ENCODE assay signal across 8 cellular contexts in the genomic region with DNA sequence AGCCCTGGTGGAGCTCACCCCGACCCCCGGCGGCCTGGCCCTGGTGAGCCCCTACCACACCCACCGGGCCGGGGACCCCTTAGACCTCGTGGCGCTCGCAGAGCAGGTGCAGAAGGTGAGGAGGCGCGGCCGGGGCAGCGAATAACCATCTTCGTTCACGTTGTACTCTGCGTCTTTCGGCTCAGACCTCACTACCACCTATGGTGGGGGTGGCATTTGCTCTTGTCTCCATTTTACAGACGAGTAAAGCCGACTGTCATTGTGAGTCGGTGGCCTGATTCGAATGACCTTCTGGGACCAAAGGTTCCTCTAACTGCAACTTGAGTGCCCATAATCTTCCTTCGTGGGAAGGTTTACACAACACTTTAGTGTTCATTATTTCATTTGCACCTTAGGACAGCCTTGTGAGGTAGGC. TPM values are rescaled to one million over a fixed set of nuclear protein-coding genes. Genes with fewer than 3 reads are reported as not detected.
A peak's percentile ranks its signal among the peaks of the same experiment; 100 is the strongest.
DNase-seq lines count a peak whose midpoint lies in the region; ATAC-seq, FAIRE-seq and TF ChIP-seq lines count a peak whose summit lies in the region.

No MANE protein-coding gene starts in this region.

- H4K20me1 ChIP-seq in fibroblast of lung (ENCODE audit: control insufficient read depth, extremely low read depth, insufficient read depth, low read length): peaks cover 4% of the 10 kb centered on the region

- peak; percentile 29 for DNase-seq in NCI-H510A treated with DMSO at 0.1 percent for 48 hours (lab: John Stamatoyannopoulos, UW)
- DNase-seq in NCI-H510A (lab: John Stamatoyannopoulos, UW): no peak
- peak; percentile 47 for DNase-seq in RKO (ENCODE audit: low spot score)
- no peak for DNase-seq in fibroblast of lung (ENCODE audit: low read depth in 2 of 2)
- DNase-seq in pancreas: no peak
- no peak for DNase-seq in NCI-H1930 (lab: John Stamatoyannopoulos, UW)
- no peak for DNase-seq in activated CD4-positive, CD25-positive, alpha-beta regulatory T cell (lab: John Stamatoyannopoulos, UW)

- H2AFZ ChIP-seq in fibroblast of lung (ENCODE audit: low read length): peak overlapping the region; percentile 89

- H3K4me1 ChIP-seq in fibroblast of lung (ENCODE audit: control insufficient read depth, extremely low read depth, insufficient read depth, low read length) (peaks cover 2% of the 10 kb centered on the region), pancreas (peaks cover 0 to 19% (median 11%) of the 10 kb centered on the region in 3 donors)

- intact Hi-C loops in pancreas (cut with DNase I): no loop called here

- H3K79me2 ChIP-seq in fibroblast of lung (ENCODE audit: control insufficient read depth, insufficient read depth, low read length): peaks cover 56% of the 10 kb centered on the region

- H3K27me3 ChIP-seq in fibroblast of lung (ENCODE audit: control insufficient read depth, insufficient read depth, low read length): no peaks in the 10 kb centered on the region
- no peaks in the 10 kb centered on the region for H3K27me3 ChIP-seq in pancreas

- H3K36me3 ChIP-seq in fibroblast of lung (ENCODE audit: control insufficient read depth, insufficient read depth, low read length) (no peaks in the 10 kb centered on the region), pancreas (no peaks in the 10 kb centered on the region)

- TF ChIP-seq CTCF in fibroblast of lung (conservative IDR thresholded peaks at IDR 0.05 in 1 of 2, IDR thresholded peaks at IDR 0.05 in 1 of 2; ENCODE audit: low read depth in 1 of 2, low read length in 2 of 2) (no peak), pancreas (IDR thresholded peaks at IDR 0.05) (no peak)

- H3K4me2 ChIP-seq in fibroblast of lung (ENCODE audit: extremely low read depth, insufficient read depth, low read length): peak overlapping the region; percentile 99

- WGBS in pancreas, 2 donors: 0% methylated on average over 21 of the region's 21 CpGs

- peak overlapping the region; percentile 92 for H3K9ac ChIP-seq in fibroblast of lung (ENCODE audit: insufficient read depth, low read length)

- peak overlapping the region; percentile 63 to 98 (median 97) for H3K4me3 ChIP-seq in fibroblast of lung (replicated peaks in 1 of 4; ENCODE audit: control extremely low read depth in 1 of 4, insufficient read depth in 1 of 4, low read depth in 3 of 4, low read length in 4 of 4)
- H3K4me3 ChIP-seq in pancreas: peak overlapping the region; percentile 96 to 98 (median 96)

- H3K9me3 ChIP-seq in fibroblast of lung (ENCODE audit: control insufficient read depth, insufficient read depth, low read depth, low read length) (no peaks in the 10 kb centered on the region), pancreas (no peaks in the 10 kb centered on the region)

- H3K27ac ChIP-seq in fibroblast of lung (ENCODE audit: insufficient read depth, low read length) (peak overlapping the region; percentile 84), pancreas (peak overlapping the region; percentile 75 to 87 (median 83))

- FAIRE-seq in pancreas (lab: Jason Lieb, UNC): no peak

- ATAC-seq in HG02678 (IDR thresholded peaks at IDR 0.05; ENCODE audit: unreplicated experiment) (peak; percentile 3), pancreas (peak in 3 of 4 donors; percentile 5 to 31 (median 7))

RNA-seq across cellular contexts. Expression of a gene that starts 0.5 kb away (rescaled TPM):
- total RNA-seq in fibroblast of lung (4.4 and 5.9 TPM in 2 replicates), pancreas (1 to 10 TPM; 1.6 to 3.5 (median 2.8) TPM)
- polyA plus RNA-seq in fibroblast of lung (7.8 and 9.5 TPM in 2 replicates), pancreas (1 to 10 TPM; 2.4 to 2.5 TPM)
- polyA plus RNA-seq in fibroblast of lung (2012): 2.9 and 3.0 TPM in 2 replicates
- polyA minus RNA-seq in fibroblast of lung (ENCODE audit: low replicate concordance): 1.4 and 1.9 TPM in 2 replicates

RNA-seq across cellular contexts. Expression of a gene that starts 0.7 kb away (rescaled TPM):
- 56.8 and 68.5 TPM in 2 replicates for total RNA-seq in fibroblast of lung
- 87.6 and 108 TPM in 2 replicates for polyA plus RNA-seq in fibroblast of lung
- polyA plus RNA-seq in fibroblast of lung (2012): 73.6 and 85.4 TPM in 2 replicates
- 176 and 246 TPM in 2 replicates for polyA minus RNA-seq in fibroblast of lung (ENCODE audit: low replicate concordance)
- total RNA-seq in pancreas: 10 to 100 TPM in 4 of 6 donors, 1 to 10 TPM in 2; 6.8 to 26.2 (median 11.8) TPM
- polyA plus RNA-seq in pancreas: 10 to 100 TPM; 27.0 to 37.0 TPM

RNA-seq across cellular contexts. Expression of a gene that starts 17.3 kb away (rescaled TPM):
- 0.17 TPM in 1 of 2 replicates, not detected in the other for total RNA-seq in fibroblast of lung
- 0.06 and 0.10 TPM in 2 replicates for polyA plus RNA-seq in fibroblast of lung
- polyA plus RNA-seq in fibroblast of lung (2012): 0.03 TPM in 1 of 2 replicates, not detected in the other
- not detected in 2 replicates for polyA minus RNA-seq in fibroblast of lung (ENCODE audit: low replicate concordance)
- total RNA-seq in pancreas: under 1 TPM in 3 of 6 donors, not detected in 3; 0.18 to 0.35 (median 0.23) TPM
- polyA plus RNA-seq in pancreas: under 1 TPM in 1 of 2 donors, not detected in 1; 0.04 TPM

RNA-seq across cellular contexts. Expression of a gene that starts 27.5 kb away (rescaled TPM):
- total RNA-seq in fibroblast of lung (not detected in 2 replicates), pancreas (not detected)
- polyA plus RNA-seq in fibroblast of lung (not detected in 2 replicates), pancreas (under 1 TPM in 1 of 2 donors, not detected in 1; 0.04 TPM)
- polyA plus RNA-seq in fibroblast of lung (2012): not detected in 2 replicates
- not detected in 2 replicates for polyA minus RNA-seq in fibroblast of lung (ENCODE audit: low replicate concordance)

RNA-seq across cellular contexts. Expression of a gene that starts 49.4 kb away (rescaled TPM):
- 17.2 and 37.2 TPM in 2 replicates for total RNA-seq in fibroblast of lung
- polyA plus RNA-seq in fibroblast of lung: 16.3 and 19.4 TPM in 2 replicates
- polyA plus RNA-seq in fibroblast of lung (2012): 8.3 and 9.4 TPM in 2 replicates
- 11.4 and 13.2 TPM in 2 replicates for polyA minus RNA-seq in fibroblast of lung (ENCODE audit: low replicate concordance)
- total RNA-seq in pancreas: 10 to 100 TPM in 1 of 6 donors, 1 to 10 TPM in 5; 7.0 to 11.2 (median 8.5) TPM
- 1 to 10 TPM; 4.8 to 9.2 TPM for polyA plus RNA-seq in pancreas

Comparison
In these comparisons a context has a peak if more than half of its experiments do, and no peak if none do; other contexts are left out.
1. DNase-seq: peak in NCI-H510A treated with DMSO at 0.1 percent for 48 hours (single experiment) and RKO (single experiment); none in NCI-H510A (single experiment), fibroblast of lung (0 of 2), pancreas (0 of 6), NCI-H1930 (0 of 2) and activated CD4-positive, CD25-positive, alpha-beta regulatory T cell (0 of 4).